In the genomic region with DNA sequence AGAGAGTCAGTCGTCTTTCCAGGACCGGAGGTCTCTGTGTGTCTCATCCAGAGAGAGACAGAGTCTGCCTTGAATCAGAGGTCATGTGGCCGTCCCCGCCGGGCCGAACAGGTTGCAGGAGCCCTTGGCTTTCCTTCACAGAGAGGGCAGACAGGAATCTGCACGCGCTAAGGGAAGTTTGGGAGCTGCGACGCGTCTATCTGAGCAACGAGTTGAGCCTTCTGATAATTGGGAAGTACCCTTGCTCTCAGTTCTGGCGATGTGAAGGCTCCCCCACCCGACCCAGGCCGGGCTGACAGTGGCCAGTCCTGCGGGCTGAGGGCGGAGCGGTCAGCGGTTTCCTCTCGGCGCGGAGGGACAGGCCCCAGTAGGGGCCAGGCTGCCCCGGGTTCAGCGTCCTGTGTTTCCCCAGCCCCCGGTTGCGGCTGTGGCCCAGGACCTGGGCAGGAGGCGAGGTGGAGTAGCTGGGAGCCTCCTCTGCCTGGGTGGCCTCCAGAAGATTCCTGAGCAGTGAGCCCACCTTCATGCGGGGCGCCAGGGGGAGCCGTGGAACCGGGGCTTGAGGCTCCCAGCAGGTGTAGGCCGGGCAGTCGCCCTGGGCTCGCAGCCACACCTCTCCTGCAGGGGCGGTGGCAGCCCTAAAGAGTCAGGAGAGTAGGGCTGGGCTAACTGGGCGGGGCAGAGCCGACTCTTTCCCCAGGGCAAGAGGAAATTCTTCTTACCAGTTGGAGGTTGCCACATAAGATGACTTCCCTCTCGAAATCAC, we compare ENCODE assay signal across 12 cellular contexts. TPM values are rescaled to one million over a fixed set of nuclear protein-coding genes. Genes with fewer than 3 reads are reported as not detected.
DNase-seq lines count a peak whose midpoint lies in the region; ATAC-seq and TF ChIP-seq lines count a peak whose summit lies in the region.
"Had no signal": no experiment of that assay in that cellular context is flagged by ENCODE, and none has a peak within 500 bp of the region (broad histone marks: within the 10 kb centered on the region; RNA-seq: fewer than 3 reads in every experiment).

No MANE protein-coding gene starts in this region.

- intact Hi-C loops in Right ventricle myocardium inferior (cut with DNase I) (loop anchor here (10.0 kb wide), 1 partner anchor 502 kb away; no protein-coding TSS in a partner anchor), left ventricle myocardium superior (cut with micrococcal nuclease) (no loop called here), vagina (cut with DNase I) (no loop called here)

- peak overlapping the region; percentile 77 for H3K27ac ChIP-seq in vagina
- H3K27ac ChIP-seq: BLaER1, heart left ventricle had no signal

- peaks cover 26% of the 10 kb centered on the region for H3K4me1 ChIP-seq in vagina
- H3K4me1 ChIP-seq: BLaER1, sigmoid colon had no signal

- H3K36me3 ChIP-seq in vagina, result no peaks in the 10 kb centered on the region
- H3K36me3 ChIP-seq: BLaER1, heart left ventricle had no signal

- peak; percentile 27 for ATAC-seq in Right ventricle myocardium inferior
- no peak for ATAC-seq in left ventricle myocardium superior

- DNase-seq in Right ventricle myocardium inferior (ENCODE audit: missing footprints), result peak; percentile 67
- DNase-seq in left ventricle myocardium superior, result no peak
- peak; percentile 29 for DNase-seq in SIG-M5 (lab: John Stamatoyannopoulos, UW)
- DNase-seq in iris pigment epithelial cell (ENCODE audit: low read depth), result peak; percentile 74
- DNase-seq in vagina (ENCODE audit: extremely low spot score in 2 of 2), result peak in 1 of 2 donors; percentile 80
- no peak for DNase-seq in NCI-H1694 treated with DMSO at 0.1 percent for 48 hours (lab: John Stamatoyannopoulos, UW)
- no peak for DNase-seq in superior temporal gyrus (ENCODE audit: extremely low spot score)
- DNase-seq in GM19240 (ENCODE audit: insufficient read length, low spot score), result no peak
- DNase-seq: activated naive CD8-positive, alpha-beta T cell treated with anti-CD3 and anti-CD28 coated beads, Interleukin-2, amount 10 ng/mL, durations not matched to agents 7 days and 5 days; heart left ventricle; sigmoid colon had no signal

- no peak for TF ChIP-seq CTCF in vagina (IDR thresholded peaks at IDR 0.05)

- H3K27me3 ChIP-seq in vagina, result no peaks in the 10 kb centered on the region

- H3K9me3 ChIP-seq in vagina, result no peaks in the 10 kb centered on the region
- H3K9me3 ChIP-seq: sigmoid colon had no signal

- TF ChIP-seq POLR2A in vagina (IDR thresholded peaks at IDR 0.05), result no peak

- H3K4me3 ChIP-seq in vagina, result no peak overlapping the region
- H3K4me3 ChIP-seq: BLaER1, sigmoid colon had no signal

RNA-seq across cellular contexts. Expression of gene NR2F1, which starts 13.8 kb away (rescaled TPM):
- total RNA-seq in Right ventricle myocardium inferior, result 1.3 TPM
- 1.9 TPM for total RNA-seq in left ventricle myocardium superior
- 97.2 TPM for total RNA-seq in vagina
- total RNA-seq: activated naive CD8-positive, alpha-beta T cell treated with anti-CD3 and anti-CD28 coated beads, Interleukin-2, amount 10 ng/mL, durations not matched to agents 7 days and 5 days had no signal

RNA-seq across cellular contexts. Expression of gene NR2F1-AS1, which starts 15.8 kb away (rescaled TPM):
- total RNA-seq in Right ventricle myocardium inferior (0.60 TPM), left ventricle myocardium superior (0.57 TPM), vagina (22.3 TPM)
- total RNA-seq: activated naive CD8-positive, alpha-beta T cell treated with anti-CD3 and anti-CD28 coated beads, Interleukin-2, amount 10 ng/mL, durations not matched to agents 7 days and 5 days had no signal

Comparison
In these comparisons a context has a peak if more than half of its experiments do, and no peak if none do; other contexts are left out.
1. DNase-seq: peak in Right ventricle myocardium inferior (single experiment), SIG-M5 (single experiment) and iris pigment epithelial cell (single experiment); none in left ventricle myocardium superior (single experiment), NCI-H1694 treated with DMSO at 0.1 percent for 48 hours (single experiment), superior temporal gyrus (single experiment) and GM19240 (single experiment).
2. RNA of gene NR2F1, which starts 13.8 kb away (total RNA-seq): 97.2 TPM in vagina (single experiment); 1.9 TPM in left ventricle myocardium superior (single experiment) and 1.3 TPM in Right ventricle myocardium inferior (single experiment); every median in the first group is over 10 times any median in the second.
3. RNA of gene NR2F1-AS1, which starts 15.8 kb away (total RNA-seq): 22.3 TPM in vagina (single experiment); 0.60 TPM in Right ventricle myocardium inferior (single experiment) and 0.57 TPM in left ventricle myocardium superior (single experiment); every median in the first group is over 10 times any median in the second.